Comparison of ENCODE assay signal across 1 cellular context in genomic region chr18:10949655-10950054, GRCh38.
A peak's percentile ranks its signal among the peaks of the same experiment; 100 is the strongest.
TF ChIP-seq lines count a peak whose summit lies in the region.

No MANE protein-coding gene starts in this region.

TF ChIP-seq in GM12878, 131 proteins besides CTCF, POLR2A, EP300 and RAD21 (continued from another document and continues in another):
- TF ChIP-seq CEBPZ (IDR thresholded peaks at IDR 0.05; ENCODE audit: low read depth, low read length) = no peak
- TF ChIP-seq MTA2 (IDR thresholded peaks at IDR 0.05; ENCODE audit: low read depth) = no peak
- peak in 1 of 2 experiments; percentile 11; a peak in 1 of 4 replicates for TF ChIP-seq IKZF2 (IDR thresholded peaks at IDR 0.05)
- TF ChIP-seq ZNF274 (IDR thresholded peaks at IDR 0.05; ENCODE audit: insufficient read depth, insufficient read length) = no peak
- TF ChIP-seq ATF7 (IDR thresholded peaks at IDR 0.05; ENCODE audit: low read depth) = 0 out of 2 replicates have a peak, but pooled peaks have one; percentile 6
- no peak for TF ChIP-seq CBFB (IDR thresholded peaks at IDR 0.05; ENCODE audit: low read depth)
- TF ChIP-seq NFIC (IDR thresholded peaks at IDR 0.05; ENCODE audit: low read depth, low read length) = no peak
- no peak for TF ChIP-seq CBX3 (IDR thresholded peaks at IDR 0.05; ENCODE audit: borderline replicate concordance, low read depth)
- TF ChIP-seq CREB1 (IDR thresholded peaks at IDR 0.05; ENCODE audit: low read depth) = no peak
- TF ChIP-seq MAX (IDR thresholded peaks at IDR 0.05; ENCODE audit: low read depth, low read length) = no peak
- no peak for TF ChIP-seq PRDM15 (CRISPR knock-in tag; IDR thresholded peaks at IDR 0.05)
- TF ChIP-seq ZNF24 (IDR thresholded peaks at IDR 0.05) = no peak
- TF ChIP-seq NFYA (IDR thresholded peaks at IDR 0.05; ENCODE audit: borderline replicate concordance, low read depth, low read length) = no peak
- no peak for TF ChIP-seq PML (IDR thresholded peaks at IDR 0.05; ENCODE audit: low read length)
- TF ChIP-seq NR2C1 (IDR thresholded peaks at IDR 0.05) = no peak
- TF ChIP-seq MLLT1 (IDR thresholded peaks at IDR 0.05) = peak; percentile 14
- no peak for TF ChIP-seq ZBTB33 (IDR thresholded peaks at IDR 0.05)
- no peak for TF ChIP-seq BCLAF1 (IDR thresholded peaks at IDR 0.05)
- peak; percentile 81 for TF ChIP-seq RUNX3 (IDR thresholded peaks at IDR 0.05; ENCODE audit: low read length)
- TF ChIP-seq CHD2 (IDR thresholded peaks at IDR 0.05; ENCODE audit: borderline replicate concordance, low read depth, low read length) = no peak
- TF ChIP-seq MYC (IDR thresholded peaks at IDR 0.05; ENCODE audit: insufficient read depth, insufficient read length, insufficient replicate concordance, low read length, severe bottlenecking) = no peak
- TF ChIP-seq SUZ12 (IDR thresholded peaks at IDR 0.05; ENCODE audit: unreplicated experiment) = no peak
- TF ChIP-seq NR2C2 (IDR thresholded peaks at IDR 0.05; ENCODE audit: borderline replicate concordance, control insufficient read depth, insufficient read length, low read depth) = no peak
- no peak for TF ChIP-seq FOXM1 (IDR thresholded peaks at IDR 0.05; ENCODE audit: low read depth, low read length)
- no peak for TF ChIP-seq SIN3A (IDR thresholded peaks at IDR 0.05; ENCODE audit: low read depth, low read length)
- no peak for TF ChIP-seq CEBPB (IDR thresholded peaks at IDR 0.05; ENCODE audit: borderline replicate concordance in 1 of 2, low read depth in 2 of 2, low read length in 2 of 2)
- no peak for TF ChIP-seq NKRF (conservative IDR thresholded peaks at IDR 0.05)
- TF ChIP-seq MXI1 (IDR thresholded peaks at IDR 0.05; ENCODE audit: low read depth, low read length) = no peak
- no peak for TF ChIP-seq CUX1 (IDR thresholded peaks at IDR 0.05; ENCODE audit: insufficient replicate concordance, low read depth, low read length)
- TF ChIP-seq IRF4 (IDR thresholded peaks at IDR 0.05; ENCODE audit: low read depth, low read length) = no peak
- TF ChIP-seq RELB (IDR thresholded peaks at IDR 0.05; ENCODE audit: low read depth) = no peak
- TF ChIP-seq FOS (IDR thresholded peaks at IDR 0.05; ENCODE audit: borderline replicate concordance, extremely low read depth, insufficient read length) = no peak
- no peak for TF ChIP-seq MTA3 (IDR thresholded peaks at IDR 0.05; ENCODE audit: borderline replicate concordance, low read length)
- no peak for TF ChIP-seq STAT1 (conservative IDR thresholded peaks at IDR 0.05)
- TF ChIP-seq RELA (IDR thresholded peaks at IDR 0.05; ENCODE audit: borderline replicate concordance, partially characterized antibody) = no peak
- no peak for TF ChIP-seq BRCA1 (IDR thresholded peaks at IDR 0.05; ENCODE audit: low read depth, low read length)
